ENCODE assay signal across 12 cellular contexts in genomic region chr9:107246259-107247254, GRCh38. TPM values are rescaled to one million over a fixed set of nuclear protein-coding genes. Genes with fewer than 3 reads are reported as not detected.
DNase-seq lines count a peak whose midpoint lies in the region; ATAC-seq and TF ChIP-seq lines count a peak whose summit lies in the region.
"Had no signal": no experiment of that assay in that cellular context is flagged by ENCODE, and none has a peak within 500 bp of the region (broad histone marks: within the 10 kb centered on the region; RNA-seq: fewer than 3 reads in every experiment).

No MANE protein-coding gene starts in this region.

- peaks cover 44% of the 10 kb centered on the region for H3K4me1 Mint-ChIP-seq in Calu3 (ENCODE audit: low read depth, unreplicated experiment)
- H3K4me1 Mint-ChIP-seq in WTC11, result peaks cover 44% of the 10 kb centered on the region
- peaks cover 14% of the 10 kb centered on the region for H3K4me1 Mint-ChIP-seq in glutamatergic neuron (ENCODE audit: low read depth, unreplicated experiment)

- H3K27ac Mint-ChIP-seq in Calu3 (ENCODE audit: unreplicated experiment) (peak overlapping the region; percentile 70), WTC11 (no peak overlapping the region), glutamatergic neuron (ENCODE audit: unreplicated experiment) (no peak overlapping the region)

- intact Hi-C loops in Calu3 (cut with micrococcal nuclease; ENCODE audit: unreplicated experiment), result no loop called here

- CTCF ChIA-PET in Calu3 (lab: Charles Lee) (no interaction called here), WTC11 (lab: Charles Lee) (no interaction called here)

- H3K4me3 Mint-ChIP-seq in Calu3 (ENCODE audit: low read depth, unreplicated experiment) (no peak overlapping the region), WTC11 (no peak overlapping the region), glutamatergic neuron (ENCODE audit: unreplicated experiment) (no peak overlapping the region)

- no peaks in the 10 kb centered on the region for H3K36me3 ChIP-seq in H7 (replicated peaks; ENCODE audit: control insufficient read depth, insufficient read depth, low read length)
- H3K36me3 ChIP-seq: thoracic aorta had no signal

- peaks cover 13% of the 10 kb centered on the region for H3K36me3 Mint-ChIP-seq in Calu3 (ENCODE audit: insufficient read depth, unreplicated experiment)
- no peaks in the 10 kb centered on the region for H3K36me3 Mint-ChIP-seq in WTC11
- H3K36me3 Mint-ChIP-seq in glutamatergic neuron (ENCODE audit: unreplicated experiment), result no peaks in the 10 kb centered on the region

- DNase-seq in Calu3 (peak; percentile 10), H7 (peak; percentile 22), WTC11 (ENCODE audit: low spot score) (peak; percentile 69), islet precursor cell (peak; percentile 65), NCI-H446 treated with DMSO at 0.1 percent for 48 hours (lab: John Stamatoyannopoulos, UW) (no peak), glutamatergic neuron (no peak)
- DNase-seq: NCI-H1092 treated with DMSO at 0.1 percent for 48 hours; SHP77 treated with DMSO at 0.1 percent for 48 hours; stimulated activated CD4-positive, alpha-beta T cell treated with anti-CD3 and anti-CD28 coated beads, Interleukin-2, amount 100 ng/mL, for 48 hours had no signal

- H3K27me3 ChIP-seq in H7 (ENCODE audit: control insufficient read depth, insufficient read depth, low read length), result no peaks in the 10 kb centered on the region

- no peaks in the 10 kb centered on the region for H3K27me3 Mint-ChIP-seq in Calu3 (ENCODE audit: unreplicated experiment)
- no peaks in the 10 kb centered on the region for H3K27me3 Mint-ChIP-seq in WTC11 (ENCODE audit: low read depth)
- no peaks in the 10 kb centered on the region for H3K27me3 Mint-ChIP-seq in glutamatergic neuron (ENCODE audit: unreplicated experiment)

- ATAC-seq in WTC11, result peak; percentile 64
- no peak for ATAC-seq in GM21723 (IDR thresholded peaks at IDR 0.05; ENCODE audit: unreplicated experiment)
- ATAC-seq in HG03457 (IDR thresholded peaks at IDR 0.05; ENCODE audit: unreplicated experiment), result no peak

- no peak for TF ChIP-seq CTCF in Calu3 (IDR thresholded peaks at IDR 0.05; ENCODE audit: unreplicated experiment)
- 0 out of 2 replicates have a peak, but pooled peaks have one; percentile 26 for TF ChIP-seq CTCF in WTC11 (IDR thresholded peaks at IDR 0.05)
- TF ChIP-seq CTCF in glutamatergic neuron (IDR thresholded peaks at IDR 0.05; ENCODE audit: partially characterized antibody, unreplicated experiment), result no peak

- BruUV-seq in Calu3 (replicated peaks; lab: Mats Ljungman, UMichigan), result no TSS peak

- POLR2A ChIA-PET in WTC11 (lab: Charles Lee), result no interaction called here

- H3K4me3 ChIP-seq in H7 (ENCODE audit: insufficient read depth, low read depth, low read length), result no peak overlapping the region
- H3K4me3 ChIP-seq: thoracic aorta had no signal

- H3K9me3 Mint-ChIP-seq in Calu3 (ENCODE audit: low read depth, unreplicated experiment), result no peaks in the 10 kb centered on the region
- H3K9me3 Mint-ChIP-seq in WTC11, result no peaks in the 10 kb centered on the region
- H3K9me3 Mint-ChIP-seq in glutamatergic neuron (ENCODE audit: unreplicated experiment), result peaks cover 2% of the 10 kb centered on the region

TF ChIP-seq in WTC11, 78 proteins besides CTCF, POLR2A, EP300 and RAD21:
- TF ChIP-seq ZNF121 (CRISPR knock-in tag; IDR thresholded peaks at IDR 0.05) (peak; percentile 97), ERG (CRISPR knock-in tag; IDR thresholded peaks at IDR 0.05) (no peak), IRF1 (CRISPR knock-in tag; IDR thresholded peaks at IDR 0.05) (0 out of 2 replicates have a peak, but pooled peaks have one; percentile 25)

RNA-seq across cellular contexts. Expression of gene RAD23B, which starts 36.5 kb away (rescaled TPM):
- total RNA-seq in Calu3 (2022) (82.3 and 97.8 TPM in 2 replicates), WTC11 (2021) (150 to 180 TPM (median 160 TPM) in 3 replicates), glutamatergic neuron (ENCODE audit: unreplicated experiment) (145 TPM)
- 137 and 174 TPM in 2 replicates for total RNA-seq in H7 (2014; rRNA removed; shearing (Covaris generic))

Comparison
In these comparisons a context has a peak if more than half of its experiments do, and no peak if none do; other contexts are left out.
1. DNase-seq: peak in Calu3 (single experiment), H7 (single experiment), WTC11 (single experiment) and islet precursor cell (single experiment); none in NCI-H446 treated with DMSO at 0.1 percent for 48 hours (single experiment) and glutamatergic neuron (single experiment).